In the genomic region with DNA sequence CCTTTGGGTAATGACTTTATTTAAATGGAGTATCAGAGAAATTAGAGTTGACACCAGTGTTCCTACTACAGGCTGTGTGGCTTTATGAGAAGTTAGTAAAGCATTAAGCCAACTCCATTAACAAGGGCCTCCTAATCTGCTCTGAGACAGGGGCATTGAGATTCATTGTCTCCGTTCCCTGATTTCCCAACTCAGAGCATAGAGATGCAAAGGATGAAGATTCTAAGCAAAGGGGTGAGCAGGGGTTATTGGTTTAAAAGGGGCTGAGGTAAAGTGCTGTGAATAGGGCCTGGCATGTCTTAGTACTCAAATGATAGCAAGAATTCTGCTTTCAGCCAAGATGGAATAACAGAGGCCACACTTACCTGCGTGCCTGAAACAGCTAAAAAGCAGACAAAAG, we compare ENCODE assay signal across 20 cellular contexts.
DNase-seq lines count a peak whose midpoint lies in the region; ATAC-seq, FAIRE-seq and TF ChIP-seq lines count a peak whose summit lies in the region.
"Had no signal": no experiment of that assay in that cellular context is flagged by ENCODE, and none has a peak within 500 bp of the region (broad histone marks: within the 10 kb centered on the region; RNA-seq: fewer than 3 reads in every experiment).

No MANE protein-coding gene starts in this region.

- H3K4ac ChIP-seq in H1 (replicated peaks; ENCODE audit: insufficient read length, low read depth, low read length) = no peak overlapping the region

- no peak overlapping the region for H3K14ac ChIP-seq in H1 (ENCODE audit: insufficient read length)

- H3K27me3 Mint-ChIP-seq in activated CD8-positive, alpha-beta memory T cell treated with anti-CD3 and anti-CD28 coated beads, Interleukin-2, amount 10 ng/mL, durations not matched to agents 7 days and 5 days = peaks cover 53% of the 10 kb centered on the region

- H3K27ac ChIP-seq in H1 (ENCODE audit: low read depth, low read length) = no peak overlapping the region
- H3K27ac ChIP-seq: 22Rv1, A549, C4-2B had no signal

- H3K9ac ChIP-seq in H1 (replicated peaks in 1 of 4; ENCODE audit: extremely low read depth in 1 of 4, low read depth in 3 of 4, low read length in 3 of 4) = no peak overlapping the region

- no peaks in the 10 kb centered on the region for H3K36me3 Mint-ChIP-seq in activated CD8-positive, alpha-beta memory T cell treated with anti-CD3 and anti-CD28 coated beads, Interleukin-2, amount 10 ng/mL, durations not matched to agents 7 days and 5 days

- no peak for TF ChIP-seq EP300 in H1 (IDR thresholded peaks at IDR 0.05; ENCODE audit: borderline replicate concordance in 1 of 2, low read depth in 2 of 2, low read length in 2 of 2)

- no peak overlapping the region for H3K23ac ChIP-seq in H1 (ENCODE audit: insufficient read length)

- H2BK5ac ChIP-seq in H1 (ENCODE audit: low read depth, low read length) = no peak overlapping the region

- no peak for FAIRE-seq in H1 (lab: Jason Lieb, UNC)
- FAIRE-seq: A549, H54, HTR-8/SVneo had no signal

- H2BK15ac ChIP-seq in H1 (ENCODE audit: low read length) = no peak overlapping the region

- H2BK120ac ChIP-seq in H1 (replicated peaks; ENCODE audit: low read depth, low read length) = no peak overlapping the region

- no peak overlapping the region for H3K27ac Mint-ChIP-seq in activated CD8-positive, alpha-beta memory T cell treated with anti-CD3 and anti-CD28 coated beads, Interleukin-2, amount 10 ng/mL, durations not matched to agents 7 days and 5 days
- H3K27ac Mint-ChIP-seq: CD4-positive, alpha-beta T cell; HFFc6 had no signal

- H3K79me2 ChIP-seq in H1 (ENCODE audit: control insufficient read depth in 1 of 2, insufficient read depth in 2 of 2, low read length in 2 of 2) = no peaks in the 10 kb centered on the region

- H4K20me1 ChIP-seq in H1 (replicated peaks in 1 of 2; ENCODE audit: control insufficient read depth in 1 of 2, insufficient read depth in 2 of 2, low read length in 2 of 2) = no peaks in the 10 kb centered on the region

- WGBS in H1 (ENCODE audit: extremely low coverage in 1 of 2, insufficient coverage in 1 of 2, insufficient read length in 1 of 2, insufficient replicate concordance in 2 of 2, low coverage in 1 of 2, low lambda C conversion rate in 2 of 2, missing lambda C conversion rate in 1 of 2), 2 experiments = 73% methylated on average over 2 of the region's 2 CpGs; no CpG with 5 or more reads in 1 of the 2 experiments

- H4K8ac ChIP-seq in H1 (ENCODE audit: extremely low read depth, insufficient read depth, low read length) = no peak overlapping the region

- POLR2A ChIA-PET in H1 (lab: Charles Lee; ENCODE audit: partially characterized antibody) = no interaction called here

- CTCF ChIA-PET in activated CD8-positive, alpha-beta memory T cell treated with anti-CD3 and anti-CD28 coated beads, Interleukin-2, amount 10 ng/mL, durations not matched to agents 7 days and 5 days (lab: Charles Lee) = no interaction called here
- CTCF ChIA-PET in H1 (lab: Charles Lee; ENCODE audit: partially characterized antibody) = interaction anchor here (0.7 to 1.7 kb wide), 3 partner anchors 9 to 585 kb away, joined by 3 to 6 read pairs (median 6); no protein-coding TSS in a partner anchor

- H3K4me3 Mint-ChIP-seq in activated CD8-positive, alpha-beta memory T cell treated with anti-CD3 and anti-CD28 coated beads, Interleukin-2, amount 10 ng/mL, durations not matched to agents 7 days and 5 days = no peak overlapping the region
- H3K4me3 Mint-ChIP-seq: CD4-positive, alpha-beta T cell; HFFc6 had no signal

- TF ChIP-seq RAD21 in H1 (IDR thresholded peaks at IDR 0.05 in 1 of 2, conservative IDR thresholded peaks at IDR 0.05 in 1 of 2; ENCODE audit: low read depth in 2 of 2, low read length in 2 of 2) = no peak

- H3K18ac ChIP-seq in H1 (ENCODE audit: extremely low read depth, low read length) = no peak overlapping the region

- H4K5ac ChIP-seq in H1 (ENCODE audit: insufficient read length, low read depth, low read length) = no peak overlapping the region

- no peak for TF ChIP-seq CTCF in H1 (IDR thresholded peaks at IDR 0.05; ENCODE audit: control extremely low read depth in 1 of 3, insufficient read depth in 1 of 3, low read depth in 1 of 3, low read length in 3 of 3)

- no peaks in the 10 kb centered on the region for H3K4me1 Mint-ChIP-seq in activated CD8-positive, alpha-beta memory T cell treated with anti-CD3 and anti-CD28 coated beads, Interleukin-2, amount 10 ng/mL, durations not matched to agents 7 days and 5 days

- no peak overlapping the region for H3K56ac ChIP-seq in H1 (replicated peaks; ENCODE audit: insufficient read length, low read depth, low read length)

- no peak for TF ChIP-seq POLR2A in H1 (IDR thresholded peaks at IDR 0.05; ENCODE audit: control extremely low read depth in 1 of 2, low read depth in 2 of 2, low read length in 2 of 2)

- no peak overlapping the region for H4K91ac ChIP-seq in H1 (replicated peaks; ENCODE audit: insufficient read length, low read length)

- no peaks in the 10 kb centered on the region for H3K36me3 ChIP-seq in H1 (ENCODE audit: control insufficient read depth in 2 of 4, insufficient read depth in 4 of 4, low read length in 3 of 4)

- H2BK20ac ChIP-seq in H1 (ENCODE audit: low read length) = no peak overlapping the region

- no peaks in the 10 kb centered on the region for H3K27me3 ChIP-seq in H1 (replicated peaks in 1 of 4; ENCODE audit: control insufficient read depth in 3 of 4, extremely low read depth in 1 of 4, insufficient read depth in 3 of 4, low read length in 3 of 4)

- H3K9me3 ChIP-seq in H1 (ENCODE audit: insufficient read depth in 2 of 2, low read depth in 1 of 2, low read length in 1 of 2) = no peaks in the 10 kb centered on the region
- H3K9me3 ChIP-seq: A549, Caco-2 had no signal

- H3K4me3 ChIP-seq in H1 (ENCODE audit: extremely low read depth in 1 of 4, insufficient read depth in 2 of 4, low read depth in 3 of 4, low read length in 4 of 4) = no peak overlapping the region
- H3K4me3 ChIP-seq: A549 had no signal

- H2AK5ac ChIP-seq in H1 (ENCODE audit: low read depth, low read length) = no peak overlapping the region

- H3K4me1 ChIP-seq in H1 (replicated peaks in 1 of 4; ENCODE audit: control insufficient read depth in 3 of 4, insufficient read depth in 4 of 4, low read length in 3 of 4) = peaks cover 0 to 2% (median 0%) of the 10 kb centered on the region in 4 experiments; a peak in 2 of 7 replicates
- H3K4me1 ChIP-seq: A549, Caco-2 had no signal

- peak; percentile 4 for DNase-seq in activated CD8-positive, alpha-beta memory T cell treated with anti-CD3 and anti-CD28 coated beads, Interleukin-2, amount 10 ng/mL, durations not matched to agents 7 days and 5 days
- no peak for DNase-seq in activated CD8-positive, alpha-beta memory T cell treated with anti-CD3 and anti-CD28 coated beads, Interleukin-2, amount 50 U/mL, for 4 hours
- peak; percentile 66 for DNase-seq in NCI-H82 treated with DMSO at 0.1 percent for 48 hours (lab: John Stamatoyannopoulos, UW; ENCODE audit: unreplicated experiment)
- peak in 1 of 2 experiments; percentile 17 for DNase-seq in H1 (ENCODE audit: low read depth in 1 of 2, low spot score in 2 of 2)
- DNase-seq in stimulated activated CD4-positive, alpha-beta T cell treated with anti-CD3 and anti-CD28 coated beads, Interleukin-4, amount 100 ng/mL, for 1 hour = no peak
- DNase-seq in T-helper 9 cell = no peak
- DNase-seq: AML-193; Caco-2; CD4-positive, alpha-beta T cell; DMS79 treated with DMSO at 0.1 percent for 48 hours; GF-D8; HFFc6; IMR-90 had no signal

- H3K79me1 ChIP-seq in H1 (ENCODE audit: low read depth, low read length) = no peaks in the 10 kb centered on the region

- peak overlapping the region; percentile 10; the same call in 1 of the 2 replicates for H2AFZ ChIP-seq in H1 (ENCODE audit: low read length)

- no peaks in the 10 kb centered on the region for H3K23me2 ChIP-seq in H1 (ENCODE audit: low read depth, low read length)

- H3K4me2 ChIP-seq in H1 (ENCODE audit: insufficient read depth in 1 of 2, low read depth in 2 of 2, low read length in 2 of 2) = no peak overlapping the region
- H3K4me2 ChIP-seq: A549 had no signal

- ATAC-seq in activated CD8-positive, alpha-beta memory T cell treated with anti-CD3 and anti-CD28 coated beads, Interleukin-2, amount 10 ng/mL, durations not matched to agents 7 days and 5 days = no peak
- no peak for ATAC-seq in GM21825 (IDR thresholded peaks at IDR 0.05; ENCODE audit: unreplicated experiment)
- ATAC-seq: A549, HCT116 had no signal

- peaks cover 2% of the 10 kb centered on the region for H3K9me3 Mint-ChIP-seq in activated CD8-positive, alpha-beta memory T cell treated with anti-CD3 and anti-CD28 coated beads, Interleukin-2, amount 10 ng/mL, durations not matched to agents 7 days and 5 days (ENCODE audit: low read depth)

- no peak overlapping the region for H2BK12ac ChIP-seq in H1 (ENCODE audit: low read depth, low read length)

TF ChIP-seq in H1, 55 proteins besides CTCF, POLR2A, EP300 and RAD21 (continues in another document):
- no peak for TF ChIP-seq RNF2 (IDR thresholded peaks at IDR 0.05; ENCODE audit: borderline replicate concordance, low read depth, low read length, missing control alignments, poor library complexity, severe bottlenecking)
- TF ChIP-seq CHD2 (IDR thresholded peaks at IDR 0.05; ENCODE audit: low read length) = no peak
- no peak for TF ChIP-seq SAP30 (IDR thresholded peaks at IDR 0.05; ENCODE audit: insufficient read depth, insufficient replicate concordance, low read length)
- TF ChIP-seq, protein P1, sequence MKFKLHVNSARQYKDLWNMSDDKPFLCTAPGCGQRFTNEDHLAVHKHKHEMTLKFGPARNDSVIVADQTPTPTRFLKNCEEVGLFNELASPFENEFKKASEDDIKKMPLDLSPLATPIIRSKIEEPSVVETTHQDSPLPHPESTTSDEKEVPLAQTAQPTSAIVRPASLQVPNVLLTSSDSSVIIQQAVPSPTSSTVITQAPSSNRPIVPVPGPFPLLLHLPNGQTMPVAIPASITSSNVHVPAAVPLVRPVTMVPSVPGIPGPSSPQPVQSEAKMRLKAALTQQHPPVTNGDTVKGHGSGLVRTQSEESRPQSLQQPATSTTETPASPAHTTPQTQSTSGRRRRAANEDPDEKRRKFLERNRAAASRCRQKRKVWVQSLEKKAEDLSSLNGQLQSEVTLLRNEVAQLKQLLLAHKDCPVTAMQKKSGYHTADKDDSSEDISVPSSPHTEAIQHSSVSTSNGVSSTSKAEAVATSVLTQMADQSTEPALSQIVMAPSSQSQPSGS (IDR thresholded peaks at IDR 0.05; ENCODE audit: low read length) = no peak
- TF ChIP-seq NANOG (IDR thresholded peaks at IDR 0.05; ENCODE audit: insufficient read depth, low read depth, low read length, poor library complexity, severe bottlenecking) = no peak
- TF ChIP-seq JUN (IDR thresholded peaks at IDR 0.05; ENCODE audit: low read depth, low read length) = no peak
- TF ChIP-seq RFX5 (IDR thresholded peaks at IDR 0.05; ENCODE audit: borderline replicate concordance, low read depth, low read length) = no peak
- TF ChIP-seq YY1 (IDR thresholded peaks at IDR 0.05; ENCODE audit: low read depth, low read length) = no peak
- no peak for TF ChIP-seq PHF8 (conservative IDR thresholded peaks at IDR 0.05; ENCODE audit: low read depth, low read length)

Comparison
In these comparisons a context has a peak if more than half of its experiments do, and no peak if none do; other contexts are left out.
1. DNase-seq: peak in activated CD8-positive, alpha-beta memory T cell treated with anti-CD3 and anti-CD28 coated beads, Interleukin-2, amount 10 ng/mL, durations not matched to agents 7 days and 5 days (single experiment) and NCI-H82 treated with DMSO at 0.1 percent for 48 hours (single experiment); none in activated CD8-positive, alpha-beta memory T cell treated with anti-CD3 and anti-CD28 coated beads, Interleukin-2, amount 50 U/mL, for 4 hours (single experiment), stimulated activated CD4-positive, alpha-beta T cell treated with anti-CD3 and anti-CD28 coated beads, Interleukin-4, amount 100 ng/mL, for 1 hour (single experiment) and T-helper 9 cell (single experiment).